2 cellular contexts compared by ENCODE assay signal in the genomic region with DNA sequence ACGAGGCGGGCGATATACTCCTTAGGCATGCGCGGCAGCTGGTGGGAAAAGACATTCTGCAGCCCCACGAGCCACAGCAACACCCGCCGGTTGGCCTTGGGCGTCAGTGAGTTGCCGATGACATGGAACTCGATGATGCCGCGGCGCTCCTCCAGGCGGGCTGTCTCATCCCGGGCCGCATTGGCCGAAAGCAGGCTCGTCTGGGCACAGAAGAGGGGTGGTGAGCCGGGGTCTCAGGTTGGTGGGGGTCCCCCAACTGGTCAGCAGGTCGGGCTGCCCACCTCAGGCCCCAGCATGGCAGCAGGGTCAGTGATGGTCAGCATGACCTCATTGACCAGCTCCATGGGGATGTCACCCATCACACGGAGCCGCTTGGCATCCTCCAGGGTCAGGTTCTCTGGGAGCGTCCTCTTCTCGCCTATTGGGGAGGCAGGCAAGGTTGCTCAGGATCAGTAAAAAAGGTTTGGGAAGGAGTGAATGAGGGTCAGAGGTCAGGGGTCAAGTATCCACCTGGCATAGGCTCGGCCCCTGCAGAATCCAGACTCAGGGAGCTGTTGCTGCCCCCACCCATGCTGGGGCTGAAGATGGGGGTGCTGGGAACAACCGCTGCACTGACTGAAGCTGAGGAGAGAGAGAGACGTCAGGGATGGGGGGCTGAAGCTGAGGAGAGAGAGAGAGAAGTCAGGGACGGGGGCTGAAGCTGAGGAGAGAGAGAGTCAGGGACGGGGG.
TF ChIP-seq lines count a peak whose summit lies in the region.

No MANE protein-coding gene starts in this region.

TF ChIP-seq in GM12891, 5 proteins besides CTCF, POLR2A, EP300 and RAD21:
- TF ChIP-seq PAX5 (IDR thresholded peaks at IDR 0.05; ENCODE audit: insufficient read depth, low read length, severe bottlenecking) (no peak), POLR2AphosphoS5 (IDR thresholded peaks at IDR 0.05; ENCODE audit: low read depth, low read length) (no peak), SPI1 (IDR thresholded peaks at IDR 0.05; ENCODE audit: low read depth, low read length) (no peak), POU2F2 (IDR thresholded peaks at IDR 0.05; ENCODE audit: low read depth, low read length) (no peak), TAF1 (IDR thresholded peaks at IDR 0.05; ENCODE audit: low read depth, low read length) (no peak)
TF ChIP-seq in GM12891: peak in this region for 0.

TF ChIP-seq in GM12878, 131 proteins besides CTCF, POLR2A, EP300 and RAD21:
- TF ChIP-seq, protein P1, sequence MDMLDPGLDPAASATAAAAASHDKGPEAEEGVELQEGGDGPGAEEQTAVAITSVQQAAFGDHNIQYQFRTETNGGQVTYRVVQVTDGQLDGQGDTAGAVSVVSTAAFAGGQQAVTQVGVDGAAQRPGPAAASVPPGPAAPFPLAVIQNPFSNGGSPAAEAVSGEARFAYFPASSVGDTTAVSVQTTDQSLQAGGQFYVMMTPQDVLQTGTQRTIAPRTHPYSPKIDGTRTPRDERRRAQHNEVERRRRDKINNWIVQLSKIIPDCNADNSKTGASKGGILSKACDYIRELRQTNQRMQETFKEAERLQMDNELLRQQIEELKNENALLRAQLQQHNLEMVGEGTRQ (IDR thresholded peaks at IDR 0.05; ENCODE audit: borderline replicate concordance, low read depth, low read length): no peak
- TF ChIP-seq NR2C1 (IDR thresholded peaks at IDR 0.05): 0 out of 2 replicates have a peak, but pooled peaks have one; percentile 26
